In the genomic region with DNA sequence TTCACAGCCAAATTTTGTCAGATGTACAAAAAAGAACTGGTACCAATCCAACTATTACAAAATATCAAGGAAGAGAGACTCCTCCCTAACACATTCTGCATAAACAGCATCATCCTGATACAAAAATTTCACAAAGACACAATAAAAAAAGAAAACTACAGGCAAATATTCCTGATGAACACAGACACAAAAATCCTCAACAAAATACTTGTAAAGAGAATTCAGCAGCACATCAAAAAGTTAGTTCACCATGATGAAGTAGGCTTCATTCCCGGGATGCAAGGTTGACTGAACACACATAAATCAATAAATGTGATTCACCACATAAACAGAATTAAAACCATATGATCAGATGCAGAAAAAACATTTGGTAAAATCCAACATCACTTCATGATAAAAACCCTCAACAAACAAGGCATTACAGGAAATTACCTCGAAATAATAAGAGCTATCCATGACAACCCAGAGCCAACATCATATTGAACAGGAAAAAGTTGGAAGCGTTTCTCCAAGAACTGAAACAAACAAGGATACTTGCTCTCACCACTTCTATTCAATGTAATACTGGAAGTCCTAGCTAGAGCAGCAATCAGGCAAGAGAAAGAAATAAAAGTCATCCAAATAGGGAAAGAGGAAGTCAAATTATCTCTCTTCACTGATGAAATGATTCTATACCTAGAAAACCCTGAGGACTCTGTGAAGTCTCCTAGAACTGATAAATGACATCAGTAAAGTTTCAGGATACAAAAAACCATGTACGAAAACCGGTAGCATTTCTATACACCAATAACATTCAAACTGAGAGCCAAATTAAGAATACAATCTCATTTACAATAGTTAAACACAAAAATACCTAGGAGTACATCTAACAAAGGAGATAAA, we compare ENCODE assay signal across 17 cellular contexts.
DNase-seq lines count a peak whose midpoint lies in the region; TF ChIP-seq lines count a peak whose summit lies in the region.
"Had no signal": no experiment of that assay in that cellular context is flagged by ENCODE, and none has a peak within 500 bp of the region (broad histone marks: within the 10 kb centered on the region; RNA-seq: fewer than 3 reads in every experiment).

No MANE protein-coding gene starts in this region.

- H3K4me3 ChIP-seq in BJ (ENCODE audit: low read depth, low read length), result no peak overlapping the region
- H3K4me3 ChIP-seq in Karpas-422 (ENCODE audit: low read length), result no peak overlapping the region
- no peak overlapping the region for H3K4me3 ChIP-seq in astrocyte of the spinal cord (ENCODE audit: low read depth, low read length)
- H3K4me3 ChIP-seq: MG63, PC-9, tibial nerve had no signal

- no peaks in the 10 kb centered on the region for H4K20me1 ChIP-seq in Karpas-422 (ENCODE audit: insufficient read depth, low read depth, low read length)

- CTCF ChIA-PET in BJ (lab: Yijun Ruan, JAX), result no interaction called here

- no peaks in the 10 kb centered on the region for H3K9me2 ChIP-seq in Karpas-422 (replicated peaks; ENCODE audit: insufficient read depth, low read length)

- H3K27ac ChIP-seq in Karpas-422 (ENCODE audit: low read length), result no peak overlapping the region
- H3K27ac ChIP-seq: C4-2B, PC-9, VCaP had no signal

- no peak for TF ChIP-seq CTCF in BJ (IDR thresholded peaks at IDR 0.05; ENCODE audit: insufficient read depth, low read depth, low read length)
- no peak for TF ChIP-seq CTCF in astrocyte of the spinal cord (IDR thresholded peaks at IDR 0.05; ENCODE audit: low read depth, low read length)

- H3K27me3 ChIP-seq in BJ (ENCODE audit: control insufficient read depth, insufficient read depth, low read length) (peaks cover 1% of the 10 kb centered on the region; the same call in 1 of the 2 replicates), Karpas-422 (ENCODE audit: low read length) (no peaks in the 10 kb centered on the region)
- H3K27me3 ChIP-seq: tibial nerve had no signal

- DNase-seq in BJ (ENCODE audit: low read depth) (peak; percentile 89), Karpas-422 (peak; percentile 39), astrocyte of the spinal cord (ENCODE audit: low read depth, low spot score) (peak; percentile 18), kidney glomerular epithelial cell (lab: John Stamatoyannopoulos, UW) (peak; percentile 35), COR-L47 (lab: John Stamatoyannopoulos, UW) (no peak), pons (ENCODE audit: low spot score) (no peak), mucosa of gallbladder (ENCODE audit: low spot score) (no peak)
- DNase-seq in activated CD4-positive, alpha-beta T cell treated with anti-CD3 and anti-CD28 coated beads for 4 hours, result no peak
- DNase-seq: amniotic stem cell, DMS53, MG63, NCI-H526 treated with DMSO at 0.1 percent for 48 hours, nucleus accumbens, PC-9 had no signal

- no peaks in the 10 kb centered on the region for H3K36me3 ChIP-seq in BJ (ENCODE audit: control insufficient read depth, insufficient read depth, low read length)
- H3K36me3 ChIP-seq in Karpas-422 (ENCODE audit: insufficient read depth, low read length), result no peaks in the 10 kb centered on the region
- H3K36me3 ChIP-seq: MG63, tibial nerve had no signal

- H3K4me2 ChIP-seq in Karpas-422 (ENCODE audit: low read depth, low read length, poor library complexity, severe bottlenecking), result no peak overlapping the region
- H3K4me2 ChIP-seq: PC-9 had no signal

- no peaks in the 10 kb centered on the region for H3K9me3 ChIP-seq in Karpas-422 (ENCODE audit: low read length)
- H3K9me3 ChIP-seq: MG63 had no signal

- POLR2A ChIA-PET in BJ (lab: Charles Lee), result interaction anchor here (0.6 kb wide), 1 partner anchor 10 kb away, joined by 10 read pairs; no protein-coding TSS in a partner anchor

- in situ Hi-C loops in astrocyte of the spinal cord (cut with HindIII; ENCODE audit: low sequenced_read_pairs), result no loop called here

- H3K9ac ChIP-seq in Karpas-422 (ENCODE audit: low read length), result no peak overlapping the region

- no peaks in the 10 kb centered on the region for H3K79me2 ChIP-seq in Karpas-422 (ENCODE audit: low read length)

- H3K4me1 ChIP-seq in Karpas-422 (ENCODE audit: low read length), result no peaks in the 10 kb centered on the region

- no peak overlapping the region for H2AFZ ChIP-seq in Karpas-422 (ENCODE audit: low read length)
- H2AFZ ChIP-seq: PC-9 had no signal

Comparison
In these comparisons a context has a peak if more than half of its experiments do, and no peak if none do; other contexts are left out.
1. DNase-seq: peak in BJ (single experiment), Karpas-422 (single experiment), astrocyte of the spinal cord (single experiment) and kidney glomerular epithelial cell (single experiment); none in activated CD4-positive, alpha-beta T cell treated with anti-CD3 and anti-CD28 coated beads for 4 hours (0 of 2), COR-L47 (single experiment), pons (single experiment) and mucosa of gallbladder (single experiment).